ENCODE assay signal across 13 cellular contexts in the genomic region with DNA sequence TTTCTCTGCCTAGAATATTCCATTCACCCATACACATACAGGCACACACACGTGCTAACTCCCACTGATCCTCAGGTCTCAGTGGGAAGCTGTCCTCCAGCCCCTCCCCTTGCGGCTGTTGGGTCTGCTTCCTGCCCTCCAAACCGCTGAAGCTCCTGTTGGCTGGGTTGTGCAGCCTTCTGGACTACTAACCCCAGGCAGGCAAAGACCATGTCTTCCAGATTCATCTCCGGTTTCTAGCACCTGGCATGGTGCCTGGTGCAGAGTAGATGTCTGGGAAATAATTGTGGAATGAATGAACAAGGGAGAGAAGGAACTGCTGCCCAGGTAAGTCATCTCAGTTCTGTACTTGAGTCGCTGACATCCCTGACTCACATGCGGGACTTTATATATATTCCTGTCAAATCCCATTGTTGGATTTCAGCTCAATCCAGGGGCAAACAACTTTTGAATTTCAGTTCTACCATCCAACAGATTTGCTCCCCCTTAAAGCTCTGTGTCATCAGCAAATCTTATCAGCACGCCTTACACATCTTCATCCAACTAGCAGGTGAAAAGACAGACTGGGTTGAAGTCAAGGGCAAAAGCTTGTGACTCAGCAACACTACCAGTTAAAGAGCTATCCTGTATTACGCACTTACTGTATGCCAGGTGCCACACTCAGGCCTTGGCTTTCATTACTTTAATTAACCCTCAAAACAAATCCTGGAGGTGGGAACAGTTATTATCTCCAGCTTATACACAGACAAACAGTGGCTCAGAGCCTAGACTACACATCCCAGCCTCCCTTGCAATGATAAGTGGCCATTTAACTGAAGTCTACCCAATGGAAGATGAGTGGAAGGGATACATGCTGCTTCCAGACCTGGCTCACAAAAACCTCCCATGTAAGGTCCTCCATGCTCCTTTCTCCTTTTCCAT. TPM values are rescaled to one million over a fixed set of nuclear protein-coding genes. Genes with fewer than 3 reads are reported as not detected.
DNase-seq lines count a peak whose midpoint lies in the region; ATAC-seq and TF ChIP-seq lines count a peak whose summit lies in the region.
"Had no signal": no experiment of that assay in that cellular context is flagged by ENCODE, and none has a peak within 500 bp of the region (broad histone marks: within the 10 kb centered on the region; RNA-seq: fewer than 3 reads in every experiment).

No MANE protein-coding gene starts in this region.

- DNase-seq in EH (ENCODE audit: low read depth) (peak; percentile 35), NCI-H2029 (lab: John Stamatoyannopoulos, UW) (peak; percentile 73), SHP77 treated with DMSO at 0.1 percent for 48 hours (lab: John Stamatoyannopoulos, UW) (peak; percentile 78), fibroblast of lung (ENCODE audit: low read depth in 2 of 2) (peak; percentile 14 to 61), NCI-H524 treated with DMSO at 0.1 percent for 48 hours (lab: John Stamatoyannopoulos, UW) (no peak)
- DNase-seq in effector CD8-positive, alpha-beta T cell (lab: John Stamatoyannopoulos, UW): no peak
- DNase-seq: activated CD4-positive, CD25-positive, alpha-beta regulatory T cell; activated T-cell treated with anti-CD3 and anti-CD28 coated beads, Interleukin-2, amount 50 U/mL, for 24 hours; anterior cingulate cortex; endodermal cell had no signal

- H3K9ac ChIP-seq in fibroblast of lung (ENCODE audit: insufficient read depth, low read length): no peak overlapping the region

- H2AFZ ChIP-seq in fibroblast of lung (ENCODE audit: low read length): no peak overlapping the region
- H2AFZ ChIP-seq: GM23338 had no signal

- no peak overlapping the region for H3K4me3 ChIP-seq in fibroblast of lung (replicated peaks in 1 of 4; ENCODE audit: control extremely low read depth in 1 of 4, insufficient read depth in 1 of 4, low read depth in 3 of 4, low read length in 4 of 4)
- H3K4me3 ChIP-seq: GM23338 had no signal

- H3K4me2 ChIP-seq in fibroblast of lung (ENCODE audit: extremely low read depth, insufficient read depth, low read length): no peak overlapping the region
- H3K4me2 ChIP-seq: GM23338 had no signal

- no peaks in the 10 kb centered on the region for H3K36me3 ChIP-seq in fibroblast of lung (ENCODE audit: control insufficient read depth, insufficient read depth, low read length)

- no peaks in the 10 kb centered on the region for H4K20me1 ChIP-seq in fibroblast of lung (ENCODE audit: control insufficient read depth, extremely low read depth, insufficient read depth, low read length)

- H3K27ac ChIP-seq in fibroblast of lung (ENCODE audit: insufficient read depth, low read length): no peak overlapping the region

- no peaks in the 10 kb centered on the region for H3K79me2 ChIP-seq in fibroblast of lung (ENCODE audit: control insufficient read depth, insufficient read depth, low read length)

- no peaks in the 10 kb centered on the region for H3K9me3 ChIP-seq in fibroblast of lung (ENCODE audit: control insufficient read depth, insufficient read depth, low read depth, low read length)

- peaks cover 23% of the 10 kb centered on the region for H3K27me3 ChIP-seq in fibroblast of lung (ENCODE audit: control insufficient read depth, insufficient read depth, low read length)

- ATAC-seq in GM21737 (IDR thresholded peaks at IDR 0.05; ENCODE audit: unreplicated experiment) (no peak), GM18858 (IDR thresholded peaks at IDR 0.05; ENCODE audit: unreplicated experiment) (no peak)
- ATAC-seq: GM23338 had no signal

- peaks cover 7% of the 10 kb centered on the region for H3K4me1 ChIP-seq in fibroblast of lung (ENCODE audit: control insufficient read depth, extremely low read depth, insufficient read depth, low read length)

- no peak for TF ChIP-seq CTCF in fibroblast of lung (conservative IDR thresholded peaks at IDR 0.05 in 1 of 2, IDR thresholded peaks at IDR 0.05 in 1 of 2; ENCODE audit: low read depth in 1 of 2, low read length in 2 of 2)

RNA-seq across cellular contexts. Expression of gene SRCIN1, which starts 51.1 kb away (rescaled TPM):
- total RNA-seq in fibroblast of lung: under 0.01 TPM in 1 of 2 replicates, not detected in the other
- polyA plus RNA-seq in fibroblast of lung: not detected in 2 replicates
- polyA plus RNA-seq in fibroblast of lung (2012): not detected in 2 replicates
- not detected in 2 replicates for polyA minus RNA-seq in fibroblast of lung (ENCODE audit: low replicate concordance)

Comparison
In these comparisons a context has a peak if more than half of its experiments do, and no peak if none do; other contexts are left out.
1. DNase-seq: peak in EH (single experiment), NCI-H2029 (single experiment), SHP77 treated with DMSO at 0.1 percent for 48 hours (single experiment) and fibroblast of lung (2 of 2); none in effector CD8-positive, alpha-beta T cell (single experiment) and NCI-H524 treated with DMSO at 0.1 percent for 48 hours (single experiment).